Comparison of ENCODE assay signal across 1 cellular context in genomic region chr2:170013802-170014551, GRCh38.
TF ChIP-seq lines count a peak whose summit lies in the region.

No MANE protein-coding gene starts in this region.

TF ChIP-seq in K562, 482 proteins besides CTCF, POLR2A, EP300 and RAD21 (continued from another document and continues in another):
- TF ChIP-seq, protein P1, sequence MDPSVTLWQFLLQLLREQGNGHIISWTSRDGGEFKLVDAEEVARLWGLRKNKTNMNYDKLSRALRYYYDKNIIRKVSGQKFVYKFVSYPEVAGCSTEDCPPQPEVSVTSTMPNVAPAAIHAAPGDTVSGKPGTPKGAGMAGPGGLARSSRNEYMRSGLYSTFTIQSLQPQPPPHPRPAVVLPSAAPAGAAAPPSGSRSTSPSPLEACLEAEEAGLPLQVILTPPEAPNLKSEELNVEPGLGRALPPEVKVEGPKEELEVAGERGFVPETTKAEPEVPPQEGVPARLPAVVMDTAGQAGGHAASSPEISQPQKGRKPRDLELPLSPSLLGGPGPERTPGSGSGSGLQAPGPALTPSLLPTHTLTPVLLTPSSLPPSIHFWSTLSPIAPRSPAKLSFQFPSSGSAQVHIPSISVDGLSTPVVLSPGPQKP (CRISPR knock-in tag; IDR thresholded peaks at IDR 0.05): no peak
- TF ChIP-seq HDAC8 (tag; IDR thresholded peaks at IDR 0.05): no peak
- TF ChIP-seq ATF4 (CRISPR knock-in tag; IDR thresholded peaks at IDR 0.05): peak; percentile 36; the same call in 1 of the 2 replicates
- peak; percentile 63 for TF ChIP-seq MAFK (IDR thresholded peaks at IDR 0.05; ENCODE audit: low read length)
- TF ChIP-seq ZBTB17 (CRISPR knock-in tag; IDR thresholded peaks at IDR 0.05): peak; percentile 51; the same call in 1 of the 2 replicates
- no peak for TF ChIP-seq TCFL5 (CRISPR knock-in tag; conservative IDR thresholded peaks at IDR 0.05)
- TF ChIP-seq NUFIP1 (IDR thresholded peaks at IDR 0.05; ENCODE audit: partially characterized antibody): no peak
- peak; percentile 87 for TF ChIP-seq FOSL1 (tag; conservative IDR thresholded peaks at IDR 0.05)
- TF ChIP-seq ZNF311 (CRISPR knock-in tag; IDR thresholded peaks at IDR 0.05): no peak
- TF ChIP-seq BDP1 (IDR thresholded peaks at IDR 0.05; ENCODE audit: insufficient read depth, insufficient read length): no peak
- no peak for TF ChIP-seq THRAP3 (IDR thresholded peaks at IDR 0.05; ENCODE audit: borderline replicate concordance)
- peak; percentile 76; the same call in 1 of the 2 replicates for TF ChIP-seq TCF7 (IDR thresholded peaks at IDR 0.05; ENCODE audit: borderline replicate concordance)
- TF ChIP-seq, protein P2, sequence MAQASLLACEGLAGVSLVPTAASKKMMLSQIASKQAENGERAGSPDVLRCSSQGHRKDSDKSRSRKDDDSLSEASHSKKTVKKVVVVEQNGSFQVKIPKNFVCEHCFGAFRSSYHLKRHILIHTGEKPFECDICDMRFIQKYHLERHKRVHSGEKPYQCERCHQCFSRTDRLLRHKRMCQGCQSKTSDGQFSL (CRISPR knock-in tag; IDR thresholded peaks at IDR 0.05): no peak
- TF ChIP-seq, protein P2 (tag; IDR thresholded peaks at IDR 0.05): no peak
- TF ChIP-seq NFE2 (IDR thresholded peaks at IDR 0.05; ENCODE audit: low read depth): peak; percentile 87
- TF ChIP-seq KDM5B (IDR thresholded peaks at IDR 0.05; ENCODE audit: insufficient replicate concordance, low read depth, low read length): no peak
- TF ChIP-seq ZNF133 (CRISPR knock-in tag; IDR thresholded peaks at IDR 0.05): no peak
- TF ChIP-seq KHSRP (IDR thresholded peaks at IDR 0.05): peak; percentile 49; the same call in 1 of the 2 replicates
- TF ChIP-seq STAT5A (IDR thresholded peaks at IDR 0.05; ENCODE audit: borderline replicate concordance, low read length): peak; percentile 95
- TF ChIP-seq CREBBP (IDR thresholded peaks at IDR 0.05; ENCODE audit: low read depth, low read length): no peak
- peak; percentile 52; the same call in 1 of the 2 replicates for TF ChIP-seq MEF2A (IDR thresholded peaks at IDR 0.05; ENCODE audit: control insufficient read depth, low read depth, low read length)
- TF ChIP-seq SMAD4 (CRISPR knock-in tag; conservative IDR thresholded peaks at IDR 0.05): peak; percentile 74; the same call in 1 of the 2 replicates
- no peak for TF ChIP-seq GMEB1 (CRISPR knock-in tag; IDR thresholded peaks at IDR 0.05)
- no peak for TF ChIP-seq MED1 (CRISPR knock-in tag; IDR thresholded peaks at IDR 0.05; ENCODE audit: borderline replicate concordance)
- peak in 1 of 2 experiments; percentile 58; a peak in 1 of 4 replicates for TF ChIP-seq ETV6 (IDR thresholded peaks at IDR 0.05; ENCODE audit: borderline replicate concordance in 1 of 2, low read depth in 2 of 2, low read length in 1 of 2)
- no peak for TF ChIP-seq ETV6 (CRISPR knock-in tag; IDR thresholded peaks at IDR 0.05; ENCODE audit: borderline replicate concordance)
- TF ChIP-seq NCOA6 (IDR thresholded peaks at IDR 0.05): no peak
- TF ChIP-seq, protein P3, sequence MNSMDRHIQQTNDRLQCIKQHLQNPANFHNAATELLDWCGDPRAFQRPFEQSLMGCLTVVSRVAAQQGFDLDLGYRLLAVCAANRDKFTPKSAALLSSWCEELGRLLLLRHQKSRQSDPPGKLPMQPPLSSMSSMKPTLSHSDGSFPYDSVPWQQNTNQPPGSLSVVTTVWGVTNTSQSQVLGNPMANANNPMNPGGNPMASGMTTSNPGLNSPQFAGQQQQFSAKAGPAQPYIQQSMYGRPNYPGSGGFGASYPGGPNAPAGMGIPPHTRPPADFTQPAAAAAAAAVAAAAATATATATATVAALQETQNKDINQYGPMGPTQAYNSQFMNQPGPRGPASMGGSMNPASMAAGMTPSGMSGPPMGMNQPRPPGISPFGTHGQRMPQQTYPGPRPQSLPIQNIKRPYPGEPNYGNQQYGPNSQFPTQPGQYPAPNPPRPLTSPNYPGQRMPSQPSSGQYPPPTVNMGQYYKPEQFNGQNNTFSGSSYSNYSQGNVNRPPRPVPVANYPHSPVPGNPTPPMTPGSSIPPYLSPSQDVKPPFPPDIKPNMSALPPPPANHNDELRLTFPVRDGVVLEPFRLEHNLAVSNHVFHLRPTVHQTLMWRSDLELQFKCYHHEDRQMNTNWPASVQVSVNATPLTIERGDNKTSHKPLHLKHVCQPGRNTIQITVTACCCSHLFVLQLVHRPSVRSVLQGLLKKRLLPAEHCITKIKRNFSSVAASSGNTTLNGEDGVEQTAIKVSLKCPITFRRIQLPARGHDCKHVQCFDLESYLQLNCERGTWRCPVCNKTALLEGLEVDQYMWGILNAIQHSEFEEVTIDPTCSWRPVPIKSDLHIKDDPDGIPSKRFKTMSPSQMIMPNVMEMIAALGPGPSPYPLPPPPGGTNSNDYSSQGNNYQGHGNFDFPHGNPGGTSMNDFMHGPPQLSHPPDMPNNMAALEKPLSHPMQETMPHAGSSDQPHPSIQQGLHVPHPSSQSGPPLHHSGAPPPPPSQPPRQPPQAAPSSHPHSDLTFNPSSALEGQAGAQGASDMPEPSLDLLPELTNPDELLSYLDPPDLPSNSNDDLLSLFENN (IDR thresholded peaks at IDR 0.05; ENCODE audit: low read depth in 2 of 2, low read length in 2 of 2): peak in 1 of 2 experiments; percentile 95; a peak in 2 of 4 replicates
- peak; percentile 91 for TF ChIP-seq RNF2 (IDR thresholded peaks at IDR 0.05)
- TF ChIP-seq SMC3 (conservative IDR thresholded peaks at IDR 0.05; ENCODE audit: insufficient read depth, low read depth, low read length): no peak
- no peak for TF ChIP-seq PCBP1 (IDR thresholded peaks at IDR 0.05; ENCODE audit: low read depth, low read length, poor library complexity, severe bottlenecking)
- peak; percentile 97 for TF ChIP-seq PML (IDR thresholded peaks at IDR 0.05; ENCODE audit: low read length)
- TF ChIP-seq SAFB2 (IDR thresholded peaks at IDR 0.05; ENCODE audit: borderline replicate concordance, low read depth, low read length, severe bottlenecking): no peak
- no peak for TF ChIP-seq POLR2G (IDR thresholded peaks at IDR 0.05; ENCODE audit: low read depth, low read length)
- TF ChIP-seq PHTF2 (CRISPR knock-in tag; IDR thresholded peaks at IDR 0.05): no peak
- TF ChIP-seq, protein P4, sequence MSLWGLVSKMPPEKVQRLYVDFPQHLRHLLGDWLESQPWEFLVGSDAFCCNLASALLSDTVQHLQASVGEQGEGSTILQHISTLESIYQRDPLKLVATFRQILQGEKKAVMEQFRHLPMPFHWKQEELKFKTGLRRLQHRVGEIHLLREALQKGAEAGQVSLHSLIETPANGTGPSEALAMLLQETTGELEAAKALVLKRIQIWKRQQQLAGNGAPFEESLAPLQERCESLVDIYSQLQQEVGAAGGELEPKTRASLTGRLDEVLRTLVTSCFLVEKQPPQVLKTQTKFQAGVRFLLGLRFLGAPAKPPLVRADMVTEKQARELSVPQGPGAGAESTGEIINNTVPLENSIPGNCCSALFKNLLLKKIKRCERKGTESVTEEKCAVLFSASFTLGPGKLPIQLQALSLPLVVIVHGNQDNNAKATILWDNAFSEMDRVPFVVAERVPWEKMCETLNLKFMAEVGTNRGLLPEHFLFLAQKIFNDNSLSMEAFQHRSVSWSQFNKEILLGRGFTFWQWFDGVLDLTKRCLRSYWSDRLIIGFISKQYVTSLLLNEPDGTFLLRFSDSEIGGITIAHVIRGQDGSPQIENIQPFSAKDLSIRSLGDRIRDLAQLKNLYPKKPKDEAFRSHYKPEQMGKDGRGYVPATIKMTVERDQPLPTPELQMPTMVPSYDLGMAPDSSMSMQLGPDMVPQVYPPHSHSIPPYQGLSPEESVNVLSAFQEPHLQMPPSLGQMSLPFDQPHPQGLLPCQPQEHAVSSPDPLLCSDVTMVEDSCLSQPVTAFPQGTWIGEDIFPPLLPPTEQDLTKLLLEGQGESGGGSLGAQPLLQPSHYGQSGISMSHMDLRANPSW (CRISPR knock-in tag; IDR thresholded peaks at IDR 0.05): no peak
- peak in 1 of 2 experiments; percentile 89; a peak in 2 of 4 replicates for TF ChIP-seq TBL1XR1 (IDR thresholded peaks at IDR 0.05; ENCODE audit: low read length in 2 of 2)
- no peak for TF ChIP-seq ZNF551 (CRISPR knock-in tag; IDR thresholded peaks at IDR 0.05)
- 0 out of 2 replicates have a peak, but pooled peaks have one; percentile 45 for TF ChIP-seq DNMT1 (IDR thresholded peaks at IDR 0.05)
- no peak for TF ChIP-seq TFE3 (CRISPR knock-in tag; IDR thresholded peaks at IDR 0.05)
- no peak for TF ChIP-seq SIX5 (IDR thresholded peaks at IDR 0.05; ENCODE audit: borderline replicate concordance in 1 of 2, insufficient read depth in 1 of 2, low read depth in 1 of 2, low read length in 2 of 2)
- no peak for TF ChIP-seq ILK (tag; IDR thresholded peaks at IDR 0.05; ENCODE audit: borderline replicate concordance, low read depth)
- TF ChIP-seq ZNF561 (CRISPR knock-in tag; conservative IDR thresholded peaks at IDR 0.05): no peak
- TF ChIP-seq, protein P5, sequence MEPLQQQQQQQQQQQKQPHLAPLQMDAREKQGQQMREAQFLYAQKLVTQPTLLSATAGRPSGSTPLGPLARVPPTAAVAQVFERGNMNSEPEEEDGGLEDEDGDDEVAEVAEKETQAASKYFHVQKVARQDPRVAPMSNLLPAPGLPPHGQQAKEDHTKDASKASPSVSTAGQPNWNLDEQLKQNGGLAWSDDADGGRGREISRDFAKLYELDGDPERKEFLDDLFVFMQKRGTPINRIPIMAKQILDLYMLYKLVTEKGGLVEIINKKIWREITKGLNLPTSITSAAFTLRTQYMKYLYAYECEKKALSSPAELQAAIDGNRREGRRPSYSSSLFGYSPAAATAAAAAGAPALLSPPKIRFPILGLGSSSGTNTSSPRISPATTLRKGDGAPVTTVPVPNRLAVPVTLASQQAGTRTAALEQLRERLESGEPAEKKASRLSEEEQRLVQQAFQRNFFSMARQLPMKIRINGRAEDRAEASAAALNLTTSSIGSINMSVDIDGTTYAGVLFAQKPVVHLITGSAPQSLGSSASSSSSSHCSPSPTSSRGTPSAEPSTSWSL (CRISPR knock-in tag; IDR thresholded peaks at IDR 0.05; ENCODE audit: borderline replicate concordance): no peak
- peak; percentile 77 for TF ChIP-seq SMARCB1 (IDR thresholded peaks at IDR 0.05; ENCODE audit: insufficient read length, low read depth)
- TF ChIP-seq HMGN3 (IDR thresholded peaks at IDR 0.05; ENCODE audit: borderline replicate concordance, extremely low read depth, insufficient read length, low read depth, low read length): peak; percentile 95
- TF ChIP-seq ZC3H4 (CRISPR knock-in tag; IDR thresholded peaks at IDR 0.05; ENCODE audit: borderline replicate concordance): no peak
- no peak for TF ChIP-seq ETV1 (tag; conservative IDR thresholded peaks at IDR 0.05; ENCODE audit: low read depth)
- TF ChIP-seq HIVEP1 (CRISPR knock-in tag; IDR thresholded peaks at IDR 0.05): peak; percentile 63; the same call in 1 of the 2 replicates
- TF ChIP-seq ZNF263 (CRISPR knock-in tag; IDR thresholded peaks at IDR 0.05; ENCODE audit: borderline replicate concordance): no peak
- peak; percentile 75 for TF ChIP-seq NBN (IDR thresholded peaks at IDR 0.05; ENCODE audit: low read depth)
- TF ChIP-seq MEF2D (tag; conservative IDR thresholded peaks at IDR 0.05; ENCODE audit: low read depth): peak; percentile 64
- no peak for TF ChIP-seq PURB (CRISPR knock-in tag; IDR thresholded peaks at IDR 0.05; ENCODE audit: low read depth)
- TF ChIP-seq WHSC1 (IDR thresholded peaks at IDR 0.05; ENCODE audit: low read length): no peak
- TF ChIP-seq LEF1 (IDR thresholded peaks at IDR 0.05): peak; percentile 98
- peak; percentile 96 for TF ChIP-seq CBFA2T2 (conservative IDR thresholded peaks at IDR 0.05)
- 0 out of 2 replicates have a peak, but pooled peaks have one; percentile 27 for TF ChIP-seq ELF1 (tag; IDR thresholded peaks at IDR 0.05)
- TF ChIP-seq NR2C2 (CRISPR knock-in tag; IDR thresholded peaks at IDR 0.05): no peak
- peak; percentile 32; the same call in 1 of the 2 replicates for TF ChIP-seq NR2C2 (tag; IDR thresholded peaks at IDR 0.05)
- TF ChIP-seq POLR2H (tag; IDR thresholded peaks at IDR 0.05; ENCODE audit: low read depth): no peak
- no peak for TF ChIP-seq CEBPG (CRISPR knock-in tag; IDR thresholded peaks at IDR 0.05)
- TF ChIP-seq CEBPG (tag; conservative IDR thresholded peaks at IDR 0.05 in 1 of 2, IDR thresholded peaks at IDR 0.05 in 1 of 2): peak in 1 of 2 experiments; percentile 52; a peak in 1 of 4 replicates
- no peak for TF ChIP-seq SAP30 (IDR thresholded peaks at IDR 0.05; ENCODE audit: borderline replicate concordance, insufficient read depth, low read depth, low read length, poor library complexity, severe bottlenecking)
- no peak for TF ChIP-seq RBM39 (optimal IDR thresholded peaks at IDR 0.05; ENCODE audit: low read depth, low read length)
- no peak for TF ChIP-seq ZNF3 (CRISPR knock-in tag; IDR thresholded peaks at IDR 0.05)
- TF ChIP-seq KLF16 (IDR thresholded peaks at IDR 0.05): peak; percentile 94
- no peak for TF ChIP-seq KLF1 (tag; IDR thresholded peaks at IDR 0.05)
